Comparison of ENCODE assay signal across 1 cellular context in the genomic region with DNA sequence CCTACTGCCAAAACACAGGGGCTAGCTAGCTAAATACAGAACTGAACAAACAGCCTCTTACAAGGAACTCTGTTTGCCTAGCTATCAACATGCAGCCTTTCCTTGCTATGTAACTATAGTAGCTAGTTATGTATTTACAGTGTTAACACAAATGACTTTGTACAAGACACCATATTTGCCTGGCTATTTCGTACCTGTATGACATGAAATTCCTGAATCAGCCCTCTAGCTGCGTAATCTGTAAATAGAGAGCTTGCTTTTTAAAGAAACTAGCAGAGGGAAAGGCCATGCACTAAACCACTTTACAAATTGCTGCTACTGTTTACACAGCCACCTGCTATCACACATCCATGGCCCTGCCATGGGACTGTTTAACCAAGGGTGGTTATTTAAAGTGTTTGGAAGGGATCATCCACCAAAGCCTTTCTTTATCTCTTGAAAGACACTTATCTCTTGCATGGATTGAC.
TF ChIP-seq lines count a peak whose summit lies in the region.

No MANE protein-coding gene starts in this region.

TF ChIP-seq in HepG2, 621 proteins besides CTCF, POLR2A, EP300 and RAD21 (continued from another document):
- 0 out of 2 replicates have a peak, but pooled peaks have one; percentile 13 for TF ChIP-seq HDAC2 (CRISPR knock-in tag; IDR thresholded peaks at IDR 0.05)
- TF ChIP-seq ONECUT2 (CRISPR knock-in tag; IDR thresholded peaks at IDR 0.05): 0 out of 2 replicates have a peak, but pooled peaks have one; percentile 23
- peak; percentile 26; the same call in 1 of the 2 replicates for TF ChIP-seq NKX3-1 (CRISPR knock-in tag; IDR thresholded peaks at IDR 0.05)
- TF ChIP-seq SNAI1 (CRISPR knock-in tag; IDR thresholded peaks at IDR 0.05; ENCODE audit: borderline replicate concordance): 0 out of 2 replicates have a peak, but pooled peaks have one; percentile 25
- TF ChIP-seq ZNF776 (CRISPR knock-in tag; IDR thresholded peaks at IDR 0.05): no peak
- TF ChIP-seq ISL2 (CRISPR knock-in tag; IDR thresholded peaks at IDR 0.05): peak; percentile 48; the same call in 1 of the 2 replicates
- TF ChIP-seq MZF1 (CRISPR knock-in tag; IDR thresholded peaks at IDR 0.05; ENCODE audit: borderline replicate concordance): no peak
- TF ChIP-seq ZNF614 (CRISPR knock-in tag; IDR thresholded peaks at IDR 0.05; ENCODE audit: borderline replicate concordance): no peak
- TF ChIP-seq SIN3A (IDR thresholded peaks at IDR 0.05; ENCODE audit: borderline replicate concordance, low read depth, low read length): no peak
- TF ChIP-seq, protein P1, sequence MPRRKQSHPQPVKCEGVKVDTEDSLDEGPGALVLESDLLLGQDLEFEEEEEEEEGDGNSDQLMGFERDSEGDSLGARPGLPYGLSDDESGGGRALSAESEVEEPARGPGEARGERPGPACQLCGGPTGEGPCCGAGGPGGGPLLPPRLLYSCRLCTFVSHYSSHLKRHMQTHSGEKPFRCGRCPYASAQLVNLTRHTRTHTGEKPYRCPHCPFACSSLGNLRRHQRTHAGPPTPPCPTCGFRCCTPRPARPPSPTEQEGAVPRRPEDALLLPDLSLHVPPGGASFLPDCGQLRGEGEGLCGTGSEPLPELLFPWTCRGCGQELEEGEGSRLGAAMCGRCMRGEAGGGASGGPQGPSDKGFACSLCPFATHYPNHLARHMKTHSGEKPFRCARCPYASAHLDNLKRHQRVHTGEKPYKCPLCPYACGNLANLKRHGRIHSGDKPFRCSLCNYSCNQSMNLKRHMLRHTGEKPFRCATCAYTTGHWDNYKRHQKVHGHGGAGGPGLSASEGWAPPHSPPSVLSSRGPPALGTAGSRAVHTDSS (CRISPR knock-in tag; conservative IDR thresholded peaks at IDR 0.05): no peak
- TF ChIP-seq, protein P2, sequence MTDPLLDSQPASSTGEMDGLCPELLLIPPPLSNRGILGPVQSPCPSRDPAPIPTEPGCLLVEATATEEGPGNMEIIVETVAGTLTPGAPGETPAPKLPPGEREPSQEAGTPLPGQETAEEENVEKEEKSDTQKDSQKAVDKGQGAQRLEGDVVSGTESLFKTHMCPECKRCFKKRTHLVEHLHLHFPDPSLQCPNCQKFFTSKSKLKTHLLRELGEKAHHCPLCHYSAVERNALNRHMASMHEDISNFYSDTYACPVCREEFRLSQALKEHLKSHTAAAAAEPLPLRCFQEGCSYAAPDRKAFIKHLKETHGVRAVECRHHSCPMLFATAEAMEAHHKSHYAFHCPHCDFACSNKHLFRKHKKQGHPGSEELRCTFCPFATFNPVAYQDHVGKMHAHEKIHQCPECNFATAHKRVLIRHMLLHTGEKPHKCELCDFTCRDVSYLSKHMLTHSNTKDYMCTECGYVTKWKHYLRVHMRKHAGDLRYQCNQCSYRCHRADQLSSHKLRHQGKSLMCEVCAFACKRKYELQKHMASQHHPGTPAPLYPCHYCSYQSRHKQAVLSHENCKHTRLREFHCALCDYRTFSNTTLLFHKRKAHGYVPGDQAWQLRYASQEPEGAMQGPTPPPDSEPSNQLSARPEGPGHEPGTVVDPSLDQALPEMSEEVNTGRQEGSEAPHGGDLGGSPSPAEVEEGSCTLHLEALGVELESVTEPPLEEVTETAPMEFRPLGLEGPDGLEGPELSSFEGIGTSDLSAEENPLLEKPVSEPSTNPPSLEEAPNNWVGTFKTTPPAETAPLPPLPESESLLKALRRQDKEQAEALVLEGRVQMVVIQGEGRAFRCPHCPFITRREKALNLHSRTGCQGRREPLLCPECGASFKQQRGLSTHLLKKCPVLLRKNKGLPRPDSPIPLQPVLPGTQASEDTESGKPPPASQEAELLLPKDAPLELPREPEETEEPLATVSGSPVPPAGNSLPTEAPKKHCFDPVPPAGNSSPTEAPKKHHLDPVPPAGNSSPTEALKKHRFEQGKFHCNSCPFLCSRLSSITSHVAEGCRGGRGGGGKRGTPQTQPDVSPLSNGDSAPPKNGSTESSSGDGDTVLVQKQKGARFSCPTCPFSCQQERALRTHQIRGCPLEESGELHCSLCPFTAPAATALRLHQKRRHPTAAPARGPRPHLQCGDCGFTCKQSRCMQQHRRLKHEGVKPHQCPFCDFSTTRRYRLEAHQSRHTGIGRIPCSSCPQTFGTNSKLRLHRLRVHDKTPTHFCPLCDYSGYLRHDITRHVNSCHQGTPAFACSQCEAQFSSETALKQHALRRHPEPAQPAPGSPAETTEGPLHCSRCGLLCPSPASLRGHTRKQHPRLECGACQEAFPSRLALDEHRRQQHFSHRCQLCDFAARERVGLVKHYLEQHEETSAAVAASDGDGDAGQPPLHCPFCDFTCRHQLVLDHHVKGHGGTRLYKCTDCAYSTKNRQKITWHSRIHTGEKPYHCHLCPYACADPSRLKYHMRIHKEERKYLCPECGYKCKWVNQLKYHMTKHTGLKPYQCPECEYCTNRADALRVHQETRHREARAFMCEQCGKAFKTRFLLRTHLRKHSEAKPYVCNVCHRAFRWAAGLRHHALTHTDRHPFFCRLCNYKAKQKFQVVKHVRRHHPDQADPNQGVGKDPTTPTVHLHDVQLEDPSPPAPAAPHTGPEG (CRISPR knock-in tag; IDR thresholded peaks at IDR 0.05): no peak
- peak; percentile 87 for TF ChIP-seq BCL6 (CRISPR knock-in tag; IDR thresholded peaks at IDR 0.05)
- no peak for TF ChIP-seq ZNF850 (CRISPR knock-in tag; conservative IDR thresholded peaks at IDR 0.05)
- TF ChIP-seq, protein P3, sequence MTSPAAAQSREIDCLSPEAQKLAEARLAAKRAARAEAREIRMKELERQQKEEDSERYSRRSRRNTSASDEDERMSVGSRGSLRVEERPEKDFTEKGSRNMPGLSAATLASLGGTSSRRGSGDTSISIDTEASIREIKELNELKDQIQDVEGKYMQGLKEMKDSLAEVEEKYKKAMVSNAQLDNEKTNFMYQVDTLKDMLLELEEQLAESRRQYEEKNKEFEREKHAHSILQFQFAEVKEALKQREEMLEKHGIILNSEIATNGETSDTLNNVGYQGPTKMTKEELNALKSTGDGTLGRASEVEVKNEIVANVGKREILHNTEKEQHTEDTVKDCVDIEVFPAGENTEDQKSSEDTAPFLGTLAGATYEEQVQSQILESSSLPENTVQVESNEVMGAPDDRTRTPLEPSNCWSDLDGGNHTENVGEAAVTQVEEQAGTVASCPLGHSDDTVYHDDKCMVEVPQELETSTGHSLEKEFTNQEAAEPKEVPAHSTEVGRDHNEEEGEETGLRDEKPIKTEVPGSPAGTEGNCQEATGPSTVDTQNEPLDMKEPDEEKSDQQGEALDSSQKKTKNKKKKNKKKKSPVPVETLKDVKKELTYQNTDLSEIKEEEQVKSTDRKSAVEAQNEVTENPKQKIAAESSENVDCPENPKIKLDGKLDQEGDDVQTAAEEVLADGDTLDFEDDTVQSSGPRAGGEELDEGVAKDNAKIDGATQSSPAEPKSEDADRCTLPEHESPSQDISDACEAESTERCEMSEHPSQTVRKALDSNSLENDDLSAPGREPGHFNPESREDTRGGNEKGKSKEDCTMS (CRISPR knock-in tag; conservative IDR thresholded peaks at IDR 0.05): no peak
- TF ChIP-seq, protein P4, sequence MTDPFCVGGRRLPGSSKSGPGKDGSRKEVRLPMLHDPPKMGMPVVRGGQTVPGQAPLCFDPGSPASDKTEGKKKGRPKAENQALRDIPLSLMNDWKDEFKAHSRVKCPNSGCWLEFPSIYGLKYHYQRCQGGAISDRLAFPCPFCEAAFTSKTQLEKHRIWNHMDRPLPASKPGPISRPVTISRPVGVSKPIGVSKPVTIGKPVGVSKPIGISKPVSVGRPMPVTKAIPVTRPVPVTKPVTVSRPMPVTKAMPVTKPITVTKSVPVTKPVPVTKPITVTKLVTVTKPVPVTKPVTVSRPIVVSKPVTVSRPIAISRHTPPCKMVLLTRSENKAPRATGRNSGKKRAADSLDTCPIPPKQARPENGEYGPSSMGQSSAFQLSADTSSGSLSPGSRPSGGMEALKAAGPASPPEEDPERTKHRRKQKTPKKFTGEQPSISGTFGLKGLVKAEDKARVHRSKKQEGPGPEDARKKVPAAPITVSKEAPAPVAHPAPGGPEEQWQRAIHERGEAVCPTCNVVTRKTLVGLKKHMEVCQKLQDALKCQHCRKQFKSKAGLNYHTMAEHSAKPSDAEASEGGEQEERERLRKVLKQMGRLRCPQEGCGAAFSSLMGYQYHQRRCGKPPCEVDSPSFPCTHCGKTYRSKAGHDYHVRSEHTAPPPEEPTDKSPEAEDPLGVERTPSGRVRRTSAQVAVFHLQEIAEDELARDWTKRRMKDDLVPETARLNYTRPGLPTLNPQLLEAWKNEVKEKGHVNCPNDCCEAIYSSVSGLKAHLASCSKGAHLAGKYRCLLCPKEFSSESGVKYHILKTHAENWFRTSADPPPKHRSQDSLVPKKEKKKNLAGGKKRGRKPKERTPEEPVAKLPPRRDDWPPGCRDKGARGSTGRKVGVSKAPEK (CRISPR knock-in tag; IDR thresholded peaks at IDR 0.05; ENCODE audit: borderline replicate concordance): 0 out of 2 replicates have a peak, but pooled peaks have one; percentile 60
- TF ChIP-seq FOXA3 (CRISPR knock-in tag; IDR thresholded peaks at IDR 0.05): 0 out of 2 replicates have a peak, but pooled peaks have one; percentile 21
- TF ChIP-seq HCFC1 (IDR thresholded peaks at IDR 0.05; ENCODE audit: low read depth, low read length): no peak
- TF ChIP-seq NR2F6 (IDR thresholded peaks at IDR 0.05): peak; percentile 52; the same call in 1 of the 2 replicates
- TF ChIP-seq NR2F6 (CRISPR knock-in tag; IDR thresholded peaks at IDR 0.05): no peak
- TF ChIP-seq, protein P5, sequence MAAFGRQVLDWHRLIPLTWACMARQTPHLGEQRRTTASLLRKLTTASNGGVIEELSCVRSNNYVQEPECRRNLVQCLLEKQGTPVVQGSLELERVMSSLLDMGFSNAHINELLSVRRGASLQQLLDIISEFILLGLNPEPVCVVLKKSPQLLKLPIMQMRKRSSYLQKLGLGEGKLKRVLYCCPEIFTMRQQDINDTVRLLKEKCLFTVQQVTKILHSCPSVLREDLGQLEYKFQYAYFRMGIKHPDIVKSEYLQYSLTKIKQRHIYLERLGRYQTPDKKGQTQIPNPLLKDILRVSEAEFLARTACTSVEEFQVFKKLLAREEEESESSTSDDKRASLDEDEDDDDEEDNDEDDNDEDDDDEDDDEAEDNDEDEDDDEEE (CRISPR knock-in tag; IDR thresholded peaks at IDR 0.05): no peak
- TF ChIP-seq, protein P6, sequence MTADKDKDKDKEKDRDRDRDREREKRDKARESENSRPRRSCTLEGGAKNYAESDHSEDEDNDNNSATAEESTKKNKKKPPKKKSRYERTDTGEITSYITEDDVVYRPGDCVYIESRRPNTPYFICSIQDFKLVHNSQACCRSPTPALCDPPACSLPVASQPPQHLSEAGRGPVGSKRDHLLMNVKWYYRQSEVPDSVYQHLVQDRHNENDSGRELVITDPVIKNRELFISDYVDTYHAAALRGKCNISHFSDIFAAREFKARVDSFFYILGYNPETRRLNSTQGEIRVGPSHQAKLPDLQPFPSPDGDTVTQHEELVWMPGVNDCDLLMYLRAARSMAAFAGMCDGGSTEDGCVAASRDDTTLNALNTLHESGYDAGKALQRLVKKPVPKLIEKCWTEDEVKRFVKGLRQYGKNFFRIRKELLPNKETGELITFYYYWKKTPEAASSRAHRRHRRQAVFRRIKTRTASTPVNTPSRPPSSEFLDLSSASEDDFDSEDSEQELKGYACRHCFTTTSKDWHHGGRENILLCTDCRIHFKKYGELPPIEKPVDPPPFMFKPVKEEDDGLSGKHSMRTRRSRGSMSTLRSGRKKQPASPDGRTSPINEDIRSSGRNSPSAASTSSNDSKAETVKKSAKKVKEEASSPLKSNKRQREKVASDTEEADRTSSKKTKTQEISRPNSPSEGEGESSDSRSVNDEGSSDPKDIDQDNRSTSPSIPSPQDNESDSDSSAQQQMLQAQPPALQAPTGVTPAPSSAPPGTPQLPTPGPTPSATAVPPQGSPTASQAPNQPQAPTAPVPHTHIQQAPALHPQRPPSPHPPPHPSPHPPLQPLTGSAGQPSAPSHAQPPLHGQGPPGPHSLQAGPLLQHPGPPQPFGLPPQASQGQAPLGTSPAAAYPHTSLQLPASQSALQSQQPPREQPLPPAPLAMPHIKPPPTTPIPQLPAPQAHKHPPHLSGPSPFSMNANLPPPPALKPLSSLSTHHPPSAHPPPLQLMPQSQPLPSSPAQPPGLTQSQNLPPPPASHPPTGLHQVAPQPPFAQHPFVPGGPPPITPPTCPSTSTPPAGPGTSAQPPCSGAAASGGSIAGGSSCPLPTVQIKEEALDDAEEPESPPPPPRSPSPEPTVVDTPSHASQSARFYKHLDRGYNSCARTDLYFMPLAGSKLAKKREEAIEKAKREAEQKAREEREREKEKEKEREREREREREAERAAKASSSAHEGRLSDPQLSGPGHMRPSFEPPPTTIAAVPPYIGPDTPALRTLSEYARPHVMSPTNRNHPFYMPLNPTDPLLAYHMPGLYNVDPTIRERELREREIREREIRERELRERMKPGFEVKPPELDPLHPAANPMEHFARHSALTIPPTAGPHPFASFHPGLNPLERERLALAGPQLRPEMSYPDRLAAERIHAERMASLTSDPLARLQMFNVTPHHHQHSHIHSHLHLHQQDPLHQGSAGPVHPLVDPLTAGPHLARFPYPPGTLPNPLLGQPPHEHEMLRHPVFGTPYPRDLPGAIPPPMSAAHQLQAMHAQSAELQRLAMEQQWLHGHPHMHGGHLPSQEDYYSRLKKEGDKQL (CRISPR knock-in tag; IDR thresholded peaks at IDR 0.05; ENCODE audit: low read depth): peak; percentile 93
- TF ChIP-seq ZNF577 (CRISPR knock-in tag; IDR thresholded peaks at IDR 0.05; ENCODE audit: borderline replicate concordance, low read depth): no peak
- no peak for TF ChIP-seq FOXP1 (IDR thresholded peaks at IDR 0.05)
- 0 out of 2 replicates have a peak, but pooled peaks have one; percentile 4 for TF ChIP-seq FOXP1 (CRISPR knock-in tag; IDR thresholded peaks at IDR 0.05)
- no peak for TF ChIP-seq MXI1 (IDR thresholded peaks at IDR 0.05; ENCODE audit: borderline replicate concordance, low read depth, low read length)
- TF ChIP-seq HNF4G (IDR thresholded peaks at IDR 0.05; ENCODE audit: borderline replicate concordance, low read depth, low read length): no peak
- no peak for TF ChIP-seq HNF4G (CRISPR knock-in tag; IDR thresholded peaks at IDR 0.05; ENCODE audit: borderline replicate concordance, low read depth)
